In genomic region chr22:37103151-37103550, GRCh38 we compare ENCODE assay signal across 1 cellular context.
TF ChIP-seq lines count a peak whose summit lies in the region.

No MANE protein-coding gene starts in this region.

TF ChIP-seq in H1, 55 proteins besides CTCF, POLR2A, EP300 and RAD21:
- TF ChIP-seq CHD1 (IDR thresholded peaks at IDR 0.05; ENCODE audit: low read depth, low read length) (no peak), POLR2AphosphoS5 (IDR thresholded peaks at IDR 0.05; ENCODE audit: low read depth, low read length) (no peak), SIN3A (conservative IDR thresholded peaks at IDR 0.05 in 1 of 2, IDR thresholded peaks at IDR 0.05 in 1 of 2; ENCODE audit: low read depth in 1 of 2, low read length in 2 of 2) (no peak), RBBP5 (IDR thresholded peaks at IDR 0.05; ENCODE audit: borderline replicate concordance, low read depth, low read length) (no peak), RNF2 (IDR thresholded peaks at IDR 0.05; ENCODE audit: borderline replicate concordance, low read depth, low read length, missing control alignments, poor library complexity, severe bottlenecking) (no peak), SP4 (IDR thresholded peaks at IDR 0.05; ENCODE audit: low read length) (no peak), BACH1 (IDR thresholded peaks at IDR 0.05; ENCODE audit: low read length) (no peak), YY1 (IDR thresholded peaks at IDR 0.05; ENCODE audit: low read depth, low read length) (no peak), ASH2L (IDR thresholded peaks at IDR 0.05; ENCODE audit: low read length) (no peak), TCF12 (IDR thresholded peaks at IDR 0.05; ENCODE audit: low read depth, low read length) (no peak), HDAC6 (IDR thresholded peaks at IDR 0.05; ENCODE audit: low read depth, low read length) (no peak), SIX5 (IDR thresholded peaks at IDR 0.05; ENCODE audit: low read depth, low read length) (no peak), KDM4A (IDR thresholded peaks at IDR 0.05; ENCODE audit: low read depth, low read length, severe bottlenecking) (no peak), CTBP2 (IDR thresholded peaks at IDR 0.05; ENCODE audit: borderline replicate concordance, insufficient read depth, insufficient read length, low read length) (no peak)
